Comparison of ENCODE assay signal across 15 cellular contexts in the genomic region with DNA sequence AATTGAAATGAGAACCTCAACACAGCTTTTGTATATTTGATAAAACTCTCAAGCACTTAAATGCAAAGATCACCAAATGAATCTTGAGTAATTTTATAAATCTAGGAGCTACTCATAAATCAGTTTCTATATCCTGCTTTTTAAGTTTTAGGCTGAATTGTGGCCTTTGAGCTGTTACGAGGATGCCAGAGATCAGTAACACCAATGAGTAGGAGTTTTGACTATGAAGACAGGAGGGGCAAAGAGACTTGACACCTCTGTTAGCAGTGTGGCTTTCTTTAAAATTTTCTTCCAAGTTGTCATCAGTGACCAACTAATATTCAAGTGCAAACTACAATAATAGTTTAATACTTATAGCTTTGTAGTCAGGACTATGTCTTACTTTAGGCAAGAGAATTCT. TPM values are rescaled to one million over a fixed set of nuclear protein-coding genes. Genes with fewer than 3 reads are reported as not detected.
DNase-seq lines count a peak whose midpoint lies in the region; ATAC-seq, FAIRE-seq and TF ChIP-seq lines count a peak whose summit lies in the region.
"Had no signal": no experiment of that assay in that cellular context is flagged by ENCODE, and none has a peak within 500 bp of the region (broad histone marks: within the 10 kb centered on the region; RNA-seq: fewer than 3 reads in every experiment).

No MANE protein-coding gene starts in this region.

- H3K36me3 Mint-ChIP-seq in activated T-cell treated with anti-CD3 and anti-CD28 coated beads, Interleukin-2, amount 50 U/mL, for 24 hours (ENCODE audit: low read depth) = peaks cover 44% of the 10 kb centered on the region
- peaks cover 10% of the 10 kb centered on the region for H3K36me3 Mint-ChIP-seq in activated T-cell treated with anti-CD3 and anti-CD28 coated beads, Interleukin-2, amount 50 U/mL, for 4 hours (ENCODE audit: insufficient read depth)
- H3K36me3 Mint-ChIP-seq in stimulated activated effector memory CD8-positive, alpha-beta T cell treated with anti-CD3 and anti-CD28 coated beads, Interleukin-12 subunit alpha, Interleukin-12 subunit beta, amount 100 ng/mL, for 72 hours = peaks cover 41% of the 10 kb centered on the region

- no peak for DNase-seq in activated T-cell treated with anti-CD3 and anti-CD28 coated beads, Interleukin-2, amount 50 U/mL, for 24 hours
- DNase-seq in activated T-cell treated with anti-CD3 and anti-CD28 coated beads, Interleukin-2, amount 50 U/mL, for 4 hours = no peak
- DNase-seq in EH (ENCODE audit: low read depth) = peak; percentile 1
- no peak for DNase-seq in coronary artery (ENCODE audit: low spot score)
- DNase-seq in stimulated activated effector memory CD8-positive, alpha-beta T cell treated with anti-CD3 and anti-CD28 coated beads, Interleukin-12 subunit alpha, Interleukin-12 subunit beta, amount 100 ng/mL, for 72 hours (ENCODE audit: low spot score in 2 of 2) = no peak
- no peak for DNase-seq in NCI-H2227 treated with DMSO at 0.1 percent for 48 hours (lab: John Stamatoyannopoulos, UW)
- DNase-seq in GM19239 (ENCODE audit: insufficient read length, low spot score) = no peak
- DNase-seq: NCI-H1092 treated with DMSO at 0.1 percent for 48 hours, NCI-H2081 treated with DMSO at 0.1 percent for 48 hours, NCI-H226, NCI-H526, Right ventricle myocardium superior had no signal

- no peaks in the 10 kb centered on the region for H3K9me3 Mint-ChIP-seq in activated T-cell treated with anti-CD3 and anti-CD28 coated beads, Interleukin-2, amount 50 U/mL, for 24 hours
- H3K9me3 Mint-ChIP-seq in activated T-cell treated with anti-CD3 and anti-CD28 coated beads, Interleukin-2, amount 50 U/mL, for 4 hours = no peaks in the 10 kb centered on the region
- H3K9me3 Mint-ChIP-seq in stimulated activated effector memory CD8-positive, alpha-beta T cell treated with anti-CD3 and anti-CD28 coated beads, Interleukin-12 subunit alpha, Interleukin-12 subunit beta, amount 100 ng/mL, for 72 hours = no peaks in the 10 kb centered on the region

- TF ChIP-seq CTCF in coronary artery (IDR thresholded peaks at IDR 0.05) = no peak

- H3K4me3 Mint-ChIP-seq in activated T-cell treated with anti-CD3 and anti-CD28 coated beads, Interleukin-2, amount 50 U/mL, for 24 hours = no peak overlapping the region
- no peak overlapping the region for H3K4me3 Mint-ChIP-seq in activated T-cell treated with anti-CD3 and anti-CD28 coated beads, Interleukin-2, amount 50 U/mL, for 4 hours
- H3K4me3 Mint-ChIP-seq in stimulated activated effector memory CD8-positive, alpha-beta T cell treated with anti-CD3 and anti-CD28 coated beads, Interleukin-12 subunit alpha, Interleukin-12 subunit beta, amount 100 ng/mL, for 72 hours = no peak overlapping the region

- H3K27me3 Mint-ChIP-seq in activated T-cell treated with anti-CD3 and anti-CD28 coated beads, Interleukin-2, amount 50 U/mL, for 24 hours = no peaks in the 10 kb centered on the region
- no peaks in the 10 kb centered on the region for H3K27me3 Mint-ChIP-seq in activated T-cell treated with anti-CD3 and anti-CD28 coated beads, Interleukin-2, amount 50 U/mL, for 4 hours (ENCODE audit: low read depth)

- peaks cover 44% of the 10 kb centered on the region for H3K4me1 Mint-ChIP-seq in activated T-cell treated with anti-CD3 and anti-CD28 coated beads, Interleukin-2, amount 50 U/mL, for 24 hours (ENCODE audit: low read depth)
- H3K4me1 Mint-ChIP-seq in activated T-cell treated with anti-CD3 and anti-CD28 coated beads, Interleukin-2, amount 50 U/mL, for 4 hours (ENCODE audit: low read depth) = peaks cover 31% of the 10 kb centered on the region
- peaks cover 12% of the 10 kb centered on the region for H3K4me1 Mint-ChIP-seq in stimulated activated effector memory CD8-positive, alpha-beta T cell treated with anti-CD3 and anti-CD28 coated beads, Interleukin-12 subunit alpha, Interleukin-12 subunit beta, amount 100 ng/mL, for 72 hours

- peak overlapping the region; percentile 76 for H3K27ac Mint-ChIP-seq in activated T-cell treated with anti-CD3 and anti-CD28 coated beads, Interleukin-2, amount 50 U/mL, for 24 hours
- H3K27ac Mint-ChIP-seq in stimulated activated effector memory CD8-positive, alpha-beta T cell treated with anti-CD3 and anti-CD28 coated beads, Interleukin-12 subunit alpha, Interleukin-12 subunit beta, amount 100 ng/mL, for 72 hours = no peak overlapping the region

- no peak for FAIRE-seq in GM19239 (lab: Jason Lieb, UNC)
- FAIRE-seq: RCC 7860 had no signal

- peak overlapping the region in 1 of 2 donors; percentile 20 for H3K27ac ChIP-seq in coronary artery
- H3K27ac ChIP-seq: BLaER1 had no signal

- H3K4me3 ChIP-seq in coronary artery = peak overlapping the region; percentile 26
- H3K4me3 ChIP-seq: BLaER1 had no signal

- no peak for ATAC-seq in activated T-cell treated with anti-CD3 and anti-CD28 coated beads, Interleukin-2, amount 50 U/mL, for 4 hours
- peak; percentile 72 for ATAC-seq in stimulated activated effector memory CD8-positive, alpha-beta T cell treated with anti-CD3 and anti-CD28 coated beads, Interleukin-12 subunit alpha, Interleukin-12 subunit beta, amount 100 ng/mL, for 72 hours
- ATAC-seq in HG02884 (IDR thresholded peaks at IDR 0.05; ENCODE audit: unreplicated experiment) = no peak

RNA-seq across cellular contexts. Expression of gene PPIP5K2, which starts 12.6 kb away (rescaled TPM):
- 10 to 100 TPM; 40.2 to 56.9 (median 53.9) TPM for total RNA-seq in activated T-cell treated with anti-CD3 and anti-CD28 coated beads, Interleukin-2, amount 50 U/mL, for 4 hours

RNA-seq across cellular contexts. Expression of gene GIN1, which starts 12.7 kb away (rescaled TPM):
- total RNA-seq in activated T-cell treated with anti-CD3 and anti-CD28 coated beads, Interleukin-2, amount 50 U/mL, for 4 hours = 1 to 10 TPM; 5.8 to 7.8 (median 6.1) TPM
